In the genomic region with DNA sequence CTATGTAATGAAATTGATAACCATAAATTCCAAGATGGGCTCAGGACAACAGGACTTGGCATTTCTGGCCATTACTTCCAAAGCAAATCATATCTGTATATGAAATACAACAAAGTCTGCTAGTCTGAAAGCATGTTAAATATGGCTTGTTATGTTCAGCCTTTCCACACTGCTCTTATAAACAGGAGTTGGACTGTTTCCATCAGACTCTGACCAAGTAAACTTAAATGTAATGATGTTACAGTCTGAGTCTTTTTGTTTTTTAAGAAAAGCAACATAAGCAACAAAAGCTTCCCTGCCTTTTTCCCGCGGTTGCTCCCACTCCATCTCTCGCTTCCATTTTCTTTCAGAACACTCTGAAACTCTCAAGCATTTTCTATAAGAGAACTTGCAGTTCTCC, we compare ENCODE assay signal across 37 cellular contexts.
"Had no signal": no experiment of that assay in that cellular context is flagged by ENCODE, and none has a peak within 500 bp of the region (broad histone marks: within the 10 kb centered on the region; RNA-seq: fewer than 3 reads in every experiment).

No MANE protein-coding gene starts in this region.

- H3K27ac ChIP-seq: ascending aorta, cardiac muscle cell, Peyer's patch, SJSA1, WERI-Rb-1 had no signal

- H3K4me1 ChIP-seq: ascending aorta, Peyer's patch, SJSA1 had no signal

- H3K27me3 ChIP-seq: ascending aorta, cardiac muscle cell, Peyer's patch, SJSA1 had no signal

- H3K4me3 ChIP-seq: ascending aorta, cardiac muscle cell, Peyer's patch, SJSA1 had no signal

- H3K36me3 ChIP-seq: ascending aorta, cardiac muscle cell, Peyer's patch, SJSA1, WERI-Rb-1 had no signal

- H3K9me3 ChIP-seq: ascending aorta, Peyer's patch, SJSA1, SK-N-SH had no signal

- H3K4me2 ChIP-seq: SK-N-SH had no signal

- ATAC-seq: activated CD8-positive, alpha-beta memory T cell treated with anti-CD3 and anti-CD28 coated beads, Interleukin-2, amount 10 ng/mL, durations not matched to agents 7 days and 5 days; activated T-helper 17 cell treated with anti-CD3 and anti-CD28 coated beads, Interleukin-2, amount 50 U/mL, for 72 hours; PC-3 had no signal

- DNase-seq: activated CD4-positive, alpha-beta memory T cell treated with anti-CD3 and anti-CD28 coated beads, Interleukin-2, amount 10 ng/mL, durations not matched to agents 7 days and 5 days; activated CD4-positive, alpha-beta T cell treated with anti-CD3 and anti-CD28 coated beads for 1 hour; activated CD4-positive, alpha-beta T cell treated with anti-CD3 and anti-CD28 coated beads for 48 hours; activated CD4-positive, CD25-positive, alpha-beta regulatory T cell; activated CD8-positive, alpha-beta memory T cell treated with anti-CD3 and anti-CD28 coated beads for 24 hours; activated CD8-positive, alpha-beta memory T cell treated with anti-CD3 and anti-CD28 coated beads, Interleukin-2, amount 10 ng/mL, durations not matched to agents 7 days and 5 days; activated CD8-positive, alpha-beta memory T cell treated with anti-CD3 and anti-CD28 coated beads, Interleukin-2, amount 50 U/mL, for 48 hours; activated effector memory CD4-positive, alpha-beta T cell treated with anti-CD3 and anti-CD28 coated beads, Interleukin-2, amount 50 U/mL, for 16 hours; activated naive CD4-positive, alpha-beta T cell; activated naive CD4-positive, alpha-beta T cell treated with anti-CD3 and anti-CD28 coated beads, Interleukin-2, amount 50 U/mL, for 16 hours; activated naive CD8-positive, alpha-beta T cell treated with anti-CD3 and anti-CD28 coated beads for 36 hours; activated T-cell treated with anti-CD3 and anti-CD28 coated beads, Interleukin-2, amount 50 U/mL, for 48 hours; amniotic stem cell; Karpas-422; KBM-7; NCI-H1105; NCI-H1436; NCI-H1694 treated with DMSO at 0.1 percent for 48 hours; NCI-H2029; NCI-H2171; NCI-H510A; NCI-H526; NCI-H748 treated with DMSO at 0.1 percent for 48 hours; NK-92 treated with Interleukin-12 subunit alpha and Interleukin-12 subunit beta, amount 100 ng/mL, for 24 hours; PC-3; Peyer's patch; RPMI8226; SHP77 treated with DMSO at 0.1 percent for 48 hours; SK-N-SH; T-helper 1 cell; T-helper 2 cell; T-helper 9 cell; WERI-Rb-1 had no signal
